ENCODE assay signal across 12 cellular contexts in the genomic region with DNA sequence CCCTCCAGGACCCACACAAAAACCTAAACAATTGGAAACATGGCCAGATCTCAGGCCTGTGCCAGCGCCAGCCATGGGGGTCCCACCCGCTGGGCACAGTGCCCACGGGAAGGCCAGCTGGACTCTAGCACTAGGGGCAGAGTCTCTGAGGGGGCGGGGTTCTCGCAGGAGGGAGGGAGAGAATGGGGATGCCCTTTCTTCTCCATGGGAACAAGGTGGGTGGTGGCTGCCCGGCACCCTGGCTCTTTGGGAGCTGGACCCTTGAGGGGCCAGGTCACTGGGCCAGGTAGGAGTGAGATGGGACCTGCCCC. TPM values are rescaled to one million over a fixed set of nuclear protein-coding genes. Genes with fewer than 3 reads are reported as not detected.
DNase-seq lines count a peak whose midpoint lies in the region; ATAC-seq and TF ChIP-seq lines count a peak whose summit lies in the region.
"Had no signal": no experiment of that assay in that cellular context is flagged by ENCODE, and none has a peak within 500 bp of the region (broad histone marks: within the 10 kb centered on the region; RNA-seq: fewer than 3 reads in every experiment).

No MANE protein-coding gene starts in this region.

- no peak overlapping the region for H2AFZ ChIP-seq in neuronal stem cell (ENCODE audit: low read length)

- no peak overlapping the region for H4K91ac ChIP-seq in neuronal stem cell (ENCODE audit: low read depth, low read length, poor library complexity)

- no peak overlapping the region for H3K4me3 Mint-ChIP-seq in T-cell
- H3K4me3 Mint-ChIP-seq: activated T-helper 17 cell treated with anti-CD3 and anti-CD28 coated beads, Interleukin-2, amount 50 U/mL, for 72 hours had no signal

- no peak overlapping the region for H2BK120ac ChIP-seq in neuronal stem cell (ENCODE audit: low read depth, low read length)

- peak overlapping the region; percentile 43 to 96 (median 90) for H3K27ac ChIP-seq in heart right ventricle
- H3K27ac ChIP-seq in cingulate gyrus (ENCODE audit: low read depth, low read length): peak overlapping the region; percentile 84
- no peak overlapping the region for H3K27ac ChIP-seq in neuronal stem cell (replicated peaks; ENCODE audit: low read length)
- H3K27ac ChIP-seq: epithelial cell of prostate had no signal

- H3K27ac Mint-ChIP-seq in T-cell: no peak overlapping the region
- H3K27ac Mint-ChIP-seq: activated T-helper 17 cell treated with anti-CD3 and anti-CD28 coated beads, Interleukin-2, amount 50 U/mL, for 72 hours had no signal

- TF ChIP-seq CTCF in heart right ventricle (IDR thresholded peaks at IDR 0.05): no peak

- 49 to 54% methylated on average over 6 of the region's 6 CpGs for WGBS in heart right ventricle, 2 donors
- no CpG with 5 or more reads among the region's 6 CpGs for WGBS in neuronal stem cell (ENCODE audit: extremely low coverage in 2 of 2, insufficient read length in 2 of 2, insufficient replicate concordance in 1 of 2), 2 donors

- H2BK12ac ChIP-seq in neuronal stem cell (ENCODE audit: low read length): no peak overlapping the region

- no peaks in the 10 kb centered on the region for H3K27me3 ChIP-seq in heart right ventricle
- H3K27me3 ChIP-seq in neuronal stem cell (ENCODE audit: control insufficient read depth in 3 of 3, insufficient read depth in 3 of 3, low read depth in 1 of 3, low read length in 3 of 3): peaks cover 14 to 95% (median 54%) of the 10 kb centered on the region in 3 experiments

- no peak overlapping the region for H4K8ac ChIP-seq in neuronal stem cell (ENCODE audit: low read depth, low read length)

- peak overlapping the region; percentile 60 for H3K18ac ChIP-seq in neuronal stem cell (ENCODE audit: low read length)

- no peak for ATAC-seq in heart right ventricle
- no peak for ATAC-seq in T-cell (replicated peaks in 1 of 4)
- no peak for ATAC-seq in HG03354 (IDR thresholded peaks at IDR 0.05; ENCODE audit: poor library complexity, severe bottlenecking, unreplicated experiment)

- no peak overlapping the region for H3K14ac ChIP-seq in neuronal stem cell (ENCODE audit: low read length)

- CTCF ChIA-PET in T-cell (lab: Charles Lee): interaction anchor here (0.5 to 3.1 kb wide), 7 partner anchors 33 to 129 kb away, joined by 3 to 14 read pairs (median 6); no protein-coding TSS in a partner anchor

- no peak overlapping the region for H2BK5ac ChIP-seq in neuronal stem cell (ENCODE audit: low read length)

- POLR2A ChIA-PET in T-cell (lab: Charles Lee): interaction anchor here in 1 of 2 donors (1.1 kb wide), 1 partner anchor 58 kb away, joined by 3 read pairs; no protein-coding TSS in a partner anchor

- DNase-seq in heart right ventricle: peak in 1 of 2 donors; percentile 46
- no peak for DNase-seq in cardiac septum (ENCODE audit: low spot score)
- DNase-seq in neuronal stem cell (ENCODE audit: low spot score): no peak
- no peak for DNase-seq in Ammon's horn (ENCODE audit: low spot score)
- DNase-seq in EL: no peak
- no peak for DNase-seq in T-cell

- H3K9me3 ChIP-seq in heart right ventricle (no peaks in the 10 kb centered on the region), neuronal stem cell (replicated peaks in 1 of 2; ENCODE audit: control insufficient read depth in 2 of 2, insufficient read depth in 1 of 2, low read depth in 1 of 2, low read length in 2 of 2) (peaks cover 3 to 5% of the 10 kb centered on the region in 2 donors)
- H3K9me3 ChIP-seq: body of pancreas, mucosa of descending colon had no signal

- H2BK15ac ChIP-seq in neuronal stem cell (ENCODE audit: low read length): no peak overlapping the region

- no peak overlapping the region for H3K9ac ChIP-seq in neuronal stem cell (ENCODE audit: low read depth, low read length, poor library complexity)

- peaks cover 5 to 16% of the 10 kb centered on the region in 2 donors for H3K27me3 Mint-ChIP-seq in T-cell

- intact Hi-C loops in heart right ventricle (cut with DNase I): loop anchor here in 2 of 10 donors (5.0 kb wide), 2 partner anchors 112 to 117 kb away; no protein-coding TSS in a partner anchor
- intact Hi-C loops in cardiac septum (cut with DNase I): loop anchor here (1.0 kb wide), 1 partner anchor 116 kb away; no protein-coding TSS in a partner anchor

- no peaks in the 10 kb centered on the region for H3K36me3 Mint-ChIP-seq in T-cell

- peak overlapping the region; percentile 77 for H2AK5ac ChIP-seq in neuronal stem cell (ENCODE audit: low read depth, low read length)

- no peak overlapping the region for H3K23ac ChIP-seq in neuronal stem cell (ENCODE audit: low read depth, low read length, poor library complexity)

- peaks cover 21 to 35% (median 35%) of the 10 kb centered on the region in 3 donors for H3K4me1 Mint-ChIP-seq in T-cell

- no peaks in the 10 kb centered on the region for H3K9me3 Mint-ChIP-seq in T-cell
- H3K9me3 Mint-ChIP-seq: activated T-helper 17 cell treated with anti-CD3 and anti-CD28 coated beads, Interleukin-2, amount 50 U/mL, for 72 hours had no signal

- H3K4me3 ChIP-seq in heart right ventricle: no peak overlapping the region
- H3K4me3 ChIP-seq in neuronal stem cell (ENCODE audit: low read length in 2 of 2): no peak overlapping the region
- H3K4me3 ChIP-seq: body of pancreas, mucosa of descending colon had no signal

- H3K4me1 ChIP-seq in heart right ventricle (peaks cover 49 to 98% (median 89%) of the 10 kb centered on the region in 9 donors), neuronal stem cell (ENCODE audit: control insufficient read depth in 2 of 2, insufficient read depth in 1 of 2, low read depth in 1 of 2, low read length in 2 of 2) (peaks cover 24 to 42% of the 10 kb centered on the region in 2 donors)

- H3K4ac ChIP-seq in neuronal stem cell (ENCODE audit: low read length): no peak overlapping the region

- H3K4me2 ChIP-seq in neuronal stem cell (ENCODE audit: insufficient read depth, low read length, poor library complexity, severe bottlenecking): no peak overlapping the region

- H3K36me3 ChIP-seq in heart right ventricle (peaks cover 0 to 34% (median 0%) of the 10 kb centered on the region in 9 donors), neuronal stem cell (replicated peaks in 1 of 2; ENCODE audit: control insufficient read depth in 2 of 2, insufficient read depth in 2 of 2, low read length in 2 of 2) (no peaks in the 10 kb centered on the region)

- no peaks in the 10 kb centered on the region for H3K79me1 ChIP-seq in neuronal stem cell (ENCODE audit: low read depth, low read length)

RNA-seq across cellular contexts. Expression of gene LYL1, which starts 8.4 kb away (rescaled TPM):
- total RNA-seq in heart right ventricle (1 to 10 TPM; 3.4 to 9.9 (median 6.1) TPM), cardiac septum (9.4 TPM), T-cell (10 to 100 TPM in 3 of 5 donors, 1 to 10 TPM in 2; 3.4 to 20.6 (median 15.4) TPM)
- polyA plus RNA-seq in heart right ventricle: 10 to 100 TPM; 11.5 to 13.0 TPM
- polyA plus RNA-seq in neuronal stem cell (2013, experiment 1 of 2): 1.1 TPM
- polyA plus RNA-seq in neuronal stem cell (2013, experiment 2 of 2): 1.1 TPM

RNA-seq across cellular contexts. Expression of gene TRMT1, which starts 22.3 kb away (rescaled TPM):
- total RNA-seq in heart right ventricle: 10 to 100 TPM; 10.5 to 22.4 (median 14.2) TPM
- polyA plus RNA-seq in heart right ventricle: 10 to 100 TPM; 33.1 to 54.0 TPM
- total RNA-seq in cardiac septum: 17.5 TPM
- polyA plus RNA-seq in neuronal stem cell (2013, experiment 1 of 2): 22.9 TPM
- polyA plus RNA-seq in neuronal stem cell (2013, experiment 2 of 2): 24.4 TPM
- 100 to 1,000 TPM in 2 of 5 donors, 10 to 100 TPM in 3; 68.9 to 121 (median 95.6) TPM for total RNA-seq in T-cell

RNA-seq across cellular contexts. Expression of gene NACC1, which starts 23.8 kb away (rescaled TPM):
- total RNA-seq in heart right ventricle (10 to 100 TPM; 31.1 to 58.0 (median 35.1) TPM), cardiac septum (33.8 TPM), T-cell (10 to 100 TPM; 23.8 to 44.9 (median 38.1) TPM)
- 10 to 100 TPM; 23.9 to 25.0 TPM for polyA plus RNA-seq in heart right ventricle
- polyA plus RNA-seq in neuronal stem cell (2013, experiment 1 of 2): 123 TPM
- polyA plus RNA-seq in neuronal stem cell (2013, experiment 2 of 2): 121 TPM

RNA-seq across cellular contexts. Expression of gene STX10, which starts 55.9 kb away (rescaled TPM):
- total RNA-seq in heart right ventricle (10 to 100 TPM; 18.7 to 50.4 (median 25.4) TPM), cardiac septum (25.7 TPM), T-cell (10 to 100 TPM; 43.8 to 89.6 (median 67.3) TPM)
- polyA plus RNA-seq in heart right ventricle: 10 to 100 TPM; 60.5 to 69.9 TPM
- polyA plus RNA-seq in neuronal stem cell (2013, experiment 1 of 2): 35.3 TPM
- 33.1 TPM for polyA plus RNA-seq in neuronal stem cell (2013, experiment 2 of 2)

RNA-seq across cellular contexts. Expression of gene IER2, which starts 56.0 kb away (rescaled TPM):
- 10 to 100 TPM; 19.2 to 54.6 (median 36.0) TPM for total RNA-seq in heart right ventricle
- polyA plus RNA-seq in heart right ventricle: 10 to 100 TPM; 29.5 to 42.8 TPM
- 28.4 TPM for total RNA-seq in cardiac septum
- 64.6 TPM for polyA plus RNA-seq in neuronal stem cell (2013, experiment 1 of 2)
- 64.5 TPM for polyA plus RNA-seq in neuronal stem cell (2013, experiment 2 of 2)
- 100 to 1,000 TPM; 165 to 413 (median 196) TPM for total RNA-seq in T-cell
